1 cellular context compared by ENCODE assay signal in the genomic region with DNA sequence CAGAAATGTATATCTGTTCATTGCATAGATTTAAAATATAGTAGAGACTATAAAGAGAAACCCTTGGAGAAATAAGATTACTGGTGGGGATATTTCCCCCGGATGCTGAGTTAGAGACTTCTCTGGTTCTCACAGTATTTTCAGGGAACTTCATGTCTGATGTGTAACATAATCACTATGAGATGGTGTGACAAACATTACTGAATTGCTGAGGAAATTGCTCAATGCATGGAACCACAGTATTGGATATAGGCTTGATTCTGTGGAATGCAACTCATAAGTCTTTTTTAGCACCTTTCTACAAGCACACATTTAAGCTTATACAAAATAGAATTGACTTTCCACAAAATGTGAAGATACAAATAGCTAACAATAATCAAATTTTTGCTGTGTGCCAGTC.
TF ChIP-seq lines count a peak whose summit lies in the region.

No MANE protein-coding gene starts in this region.

TF ChIP-seq in GM23338, 12 proteins besides CTCF, POLR2A, EP300 and RAD21 (continued from another document):
- TF ChIP-seq REST (IDR thresholded peaks at IDR 0.05; ENCODE audit: unreplicated experiment) (no peak), POLR2AphosphoS5 (IDR thresholded peaks at IDR 0.05; ENCODE audit: low read depth) (no peak), CREB1 (CRISPR knock-in tag; IDR thresholded peaks at IDR 0.05; ENCODE audit: low read depth) (no peak), NANOG (IDR thresholded peaks at IDR 0.05; ENCODE audit: borderline replicate concordance) (no peak), ZNF114 (CRISPR knock-in tag; IDR thresholded peaks at IDR 0.05) (no peak), EZH2phosphoT487 (IDR thresholded peaks at IDR 0.05; ENCODE audit: unreplicated experiment) (no peak)
- TF ChIP-seq, protein P1, sequence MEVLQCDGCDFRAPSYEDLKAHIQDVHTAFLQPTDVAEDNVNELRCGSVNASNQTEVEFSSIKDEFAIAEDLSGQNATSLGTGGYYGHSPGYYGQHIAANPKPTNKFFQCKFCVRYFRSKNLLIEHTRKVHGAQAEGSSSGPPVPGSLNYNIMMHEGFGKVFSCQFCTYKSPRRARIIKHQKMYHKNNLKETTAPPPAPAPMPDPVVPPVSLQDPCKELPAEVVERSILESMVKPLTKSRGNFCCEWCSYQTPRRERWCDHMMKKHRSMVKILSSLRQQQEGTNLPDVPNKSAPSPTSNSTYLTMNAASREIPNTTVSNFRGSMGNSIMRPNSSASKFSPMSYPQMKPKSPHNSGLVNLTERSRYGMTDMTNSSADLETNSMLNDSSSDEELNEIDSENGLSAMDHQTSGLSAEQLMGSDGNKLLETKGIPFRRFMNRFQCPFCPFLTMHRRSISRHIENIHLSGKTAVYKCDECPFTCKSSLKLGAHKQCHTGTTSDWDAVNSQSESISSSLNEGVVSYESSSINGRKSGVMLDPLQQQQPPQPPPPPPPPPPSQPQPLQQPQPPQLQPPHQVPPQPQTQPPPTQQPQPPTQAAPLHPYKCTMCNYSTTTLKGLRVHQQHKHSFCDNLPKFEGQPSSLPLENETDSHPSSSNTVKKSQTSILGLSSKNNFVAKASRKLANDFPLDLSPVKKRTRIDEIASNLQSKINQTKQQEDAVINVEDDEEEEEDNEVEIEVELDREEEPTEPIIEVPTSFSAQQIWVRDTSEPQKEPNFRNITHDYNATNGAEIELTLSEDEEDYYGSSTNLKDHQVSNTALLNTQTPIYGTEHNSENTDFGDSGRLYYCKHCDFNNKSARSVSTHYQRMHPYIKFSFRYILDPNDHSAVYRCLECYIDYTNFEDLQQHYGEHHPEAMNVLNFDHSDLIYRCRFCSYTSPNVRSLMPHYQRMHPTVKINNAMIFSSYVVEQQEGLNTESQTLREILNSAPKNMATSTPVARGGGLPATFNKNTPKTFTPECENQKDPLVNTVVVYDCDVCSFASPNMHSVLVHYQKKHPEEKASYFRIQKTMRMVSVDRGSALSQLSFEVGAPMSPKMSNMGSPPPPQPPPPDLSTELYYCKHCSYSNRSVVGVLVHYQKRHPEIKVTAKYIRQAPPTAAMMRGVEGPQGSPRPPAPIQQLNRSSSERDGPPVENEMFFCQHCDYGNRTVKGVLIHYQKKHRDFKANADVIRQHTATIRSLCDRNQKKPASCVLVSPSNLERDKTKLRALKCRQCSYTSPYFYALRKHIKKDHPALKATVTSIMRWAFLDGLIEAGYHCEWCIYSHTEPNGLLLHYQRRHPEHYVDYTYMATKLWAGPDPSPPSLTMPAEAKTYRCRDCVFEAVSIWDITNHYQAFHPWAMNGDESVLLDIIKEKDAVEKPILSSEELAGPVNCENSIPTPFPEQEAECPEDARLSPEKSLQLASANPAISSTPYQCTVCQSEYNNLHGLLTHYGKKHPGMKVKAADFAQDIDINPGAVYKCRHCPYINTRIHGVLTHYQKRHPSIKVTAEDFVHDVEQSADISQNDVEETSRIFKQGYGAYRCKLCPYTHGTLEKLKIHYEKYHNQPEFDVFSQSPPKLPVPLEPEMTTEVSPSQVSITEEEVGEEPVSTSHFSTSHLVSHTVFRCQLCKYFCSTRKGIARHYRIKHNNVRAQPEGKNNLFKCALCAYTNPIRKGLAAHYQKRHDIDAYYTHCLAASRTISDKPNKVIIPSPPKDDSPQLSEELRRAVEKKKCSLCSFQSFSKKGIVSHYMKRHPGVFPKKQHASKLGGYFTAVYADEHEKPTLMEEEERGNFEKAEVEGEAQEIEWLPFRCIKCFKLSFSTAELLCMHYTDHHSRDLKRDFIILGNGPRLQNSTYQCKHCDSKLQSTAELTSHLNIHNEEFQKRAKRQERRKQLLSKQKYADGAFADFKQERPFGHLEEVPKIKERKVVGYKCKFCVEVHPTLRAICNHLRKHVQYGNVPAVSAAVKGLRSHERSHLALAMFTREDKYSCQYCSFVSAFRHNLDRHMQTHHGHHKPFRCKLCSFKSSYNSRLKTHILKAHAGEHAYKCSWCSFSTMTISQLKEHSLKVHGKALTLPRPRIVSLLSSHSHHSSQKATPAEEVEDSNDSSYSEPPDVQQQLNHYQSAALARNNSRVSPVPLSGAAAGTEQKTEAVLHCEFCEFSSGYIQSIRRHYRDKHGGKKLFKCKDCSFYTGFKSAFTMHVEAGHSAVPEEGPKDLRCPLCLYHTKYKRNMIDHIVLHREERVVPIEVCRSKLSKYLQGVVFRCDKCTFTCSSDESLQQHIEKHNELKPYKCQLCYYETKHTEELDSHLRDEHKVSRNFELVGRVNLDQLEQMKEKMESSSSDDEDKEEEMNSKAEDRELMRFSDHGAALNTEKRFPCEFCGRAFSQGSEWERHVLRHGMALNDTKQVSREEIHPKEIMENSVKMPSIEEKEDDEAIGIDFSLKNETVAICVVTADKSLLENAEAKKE (CRISPR knock-in tag; IDR thresholded peaks at IDR 0.05), result no peak
